In genomic region chr9:134840511-134840910, GRCh38 we compare ENCODE assay signal across 1 cellular context.
A peak's percentile ranks its signal among the peaks of the same experiment; 100 is the strongest.
TF ChIP-seq lines count a peak whose summit lies in the region.

No MANE protein-coding gene starts in this region.

TF ChIP-seq in HepG2, 621 proteins besides CTCF, POLR2A, EP300 and RAD21 (continued from another document):
- TF ChIP-seq CREB1 (IDR thresholded peaks at IDR 0.05) (peak; percentile 54), CREB1 (CRISPR knock-in tag; IDR thresholded peaks at IDR 0.05) (no peak), ZNF709 (CRISPR knock-in tag; IDR thresholded peaks at IDR 0.05) (no peak)
